In the genomic region with DNA sequence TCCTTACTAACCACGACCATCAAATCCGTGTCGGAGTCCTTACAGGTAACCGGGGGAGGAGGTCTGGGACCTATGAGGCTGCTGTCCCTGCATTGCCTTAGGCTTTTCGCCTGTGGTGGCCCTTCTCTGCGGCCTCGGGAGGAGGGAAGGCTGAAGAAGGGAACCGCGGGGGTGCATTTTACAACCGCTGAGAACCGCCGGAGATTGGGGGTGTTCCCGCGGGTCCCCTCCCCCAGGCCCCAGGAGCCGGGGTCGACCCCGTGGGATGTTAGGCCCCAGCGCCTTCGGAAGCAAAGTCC, we compare ENCODE assay signal across 8 cellular contexts. TPM values are rescaled to one million over a fixed set of nuclear protein-coding genes. Genes with fewer than 3 reads are reported as not detected.
DNase-seq lines count a peak whose midpoint lies in the region; ATAC-seq, FAIRE-seq and TF ChIP-seq lines count a peak whose summit lies in the region.

No MANE protein-coding gene starts in this region.

- peak overlapping the region; percentile 48 to 79 for H3K4me3 ChIP-seq in CD4-positive, alpha-beta memory T cell (ENCODE audit: low read length in 2 of 2)
- H3K4me3 ChIP-seq in IMR-90 (ENCODE audit: insufficient read depth, low read depth, low read length): peak overlapping the region; percentile 96
- peak overlapping the region; percentile 87 for H3K4me3 ChIP-seq in neural progenitor cell

- H3K4me2 ChIP-seq in IMR-90 (ENCODE audit: low read depth, low read length): peak overlapping the region; percentile 81
- peak overlapping the region; percentile 99 for H3K4me2 ChIP-seq in neural progenitor cell

- no peak for TF ChIP-seq RAD21 in IMR-90 (IDR thresholded peaks at IDR 0.05; ENCODE audit: low read length)

- in situ Hi-C loops in IMR-90 (cut with MboI; ENCODE audit: low sequenced_read_pairs): loop anchor here (25.0 kb wide), 1 partner anchor 779 kb away; no protein-coding TSS in a partner anchor

- intact Hi-C loops in CD4-positive, alpha-beta memory T cell (cut with micrococcal nuclease): loop anchor here (1.0 to 5.0 kb wide), 5 partner anchors 733 to 1406 kb away; a partner anchor contains a TSS
- intact Hi-C loops in IMR-90 (cut with micrococcal nuclease): loop anchor here (5.0 to 10.0 kb wide), 2 partner anchors 839 to 1344 kb away; no protein-coding TSS in a partner anchor
- intact Hi-C loops in dendritic cell treated with granulocyte-macrophage colony-stimulating factor and Interleukin-4, amounts not matched to agents 40 ng/mL and 50 ng/mL, for 4 days (cut with micrococcal nuclease): loop anchor here (5.0 kb wide), 1 partner anchor 734 kb away; a partner anchor contains a TSS

- no peaks in the 10 kb centered on the region for H3K9me1 ChIP-seq in IMR-90 (ENCODE audit: insufficient read depth, low read length)

- H3K79me1 ChIP-seq in IMR-90 (ENCODE audit: low read depth in 1 of 2, low read length in 2 of 2): peaks cover 0 to 8% of the 10 kb centered on the region in 2 experiments; a peak in 2 of 4 replicates

- H3K4me3 Mint-ChIP-seq in CD4-positive, alpha-beta memory T cell: peak overlapping the region; percentile 98 to 100 (median 99)
- peak overlapping the region; percentile 88 for H3K4me3 Mint-ChIP-seq in dendritic cell treated with granulocyte-macrophage colony-stimulating factor and Interleukin-4, amounts not matched to agents 40 ng/mL and 50 ng/mL, for 4 days
- H3K4me3 Mint-ChIP-seq in neural progenitor cell: peak overlapping the region; percentile 95

- H3K9me3 ChIP-seq in CD4-positive, alpha-beta memory T cell (ENCODE audit: control insufficient read depth in 1 of 2, low read length in 2 of 2): no peaks in the 10 kb centered on the region
- H3K9me3 ChIP-seq in IMR-90 (ENCODE audit: control insufficient read depth, insufficient read depth, low read length): no peaks in the 10 kb centered on the region
- no peaks in the 10 kb centered on the region for H3K9me3 ChIP-seq in neural progenitor cell (ENCODE audit: low read depth)

- peak overlapping the region; percentile 73 for H3K27ac ChIP-seq in CD4-positive, alpha-beta memory T cell (ENCODE audit: low read depth, low read length)
- H3K27ac ChIP-seq in IMR-90 (ENCODE audit: insufficient read depth, low read length): peak overlapping the region; percentile 31; the same call in 1 of the 2 replicates
- peak overlapping the region; percentile 80 for H3K27ac ChIP-seq in neural progenitor cell

- TF ChIP-seq POLR2A in IMR-90 (IDR thresholded peaks at IDR 0.05; ENCODE audit: low read depth, low read length): no peak

- H2AFZ ChIP-seq in IMR-90 (replicated peaks; ENCODE audit: low read length, poor library complexity) (peak overlapping the region; percentile 100), neural progenitor cell (replicated peaks) (peak overlapping the region; percentile 99)

- H3K23ac ChIP-seq in IMR-90 (ENCODE audit: low read depth, low read length): peak overlapping the region; percentile 88; the same call in 1 of the 2 replicates

- peaks cover 46% of the 10 kb centered on the region for H3K79me2 ChIP-seq in neural progenitor cell (ENCODE audit: low read depth)

- WGBS in IMR-90 (ENCODE audit: extremely low coverage in 2 of 2, insufficient read length in 1 of 2), 2 experiments: no CpG with 5 or more reads among the region's 19 CpGs

- no peaks in the 10 kb centered on the region; the same call in none of the 2 replicates for H4K20me1 ChIP-seq in IMR-90 (ENCODE audit: insufficient read depth, low read length)
- H4K20me1 ChIP-seq in neural progenitor cell (ENCODE audit: low read depth): peaks cover 43% of the 10 kb centered on the region

- H4K5ac ChIP-seq in IMR-90 (ENCODE audit: low read depth, low read length): no peak overlapping the region

- H3K27ac Mint-ChIP-seq in CD4-positive, alpha-beta memory T cell: peak overlapping the region; percentile 92 to 98 (median 95)
- peak overlapping the region; percentile 87 for H3K27ac Mint-ChIP-seq in dendritic cell treated with granulocyte-macrophage colony-stimulating factor and Interleukin-4, amounts not matched to agents 40 ng/mL and 50 ng/mL, for 4 days
- H3K27ac Mint-ChIP-seq in neural progenitor cell: peak overlapping the region; percentile 53

- no peak for DNase-seq in CD4-positive, alpha-beta memory T cell
- DNase-seq in IMR-90: no peak
- DNase-seq in neural progenitor cell (ENCODE audit: low spot score): no peak
- DNase-seq in D721Med (ENCODE audit: insufficient read length, low spot score): no peak
- no peak for DNase-seq in HPDE6-E6E7 (ENCODE audit: extremely low spot score)
- no peak for DNase-seq in GM20000 (ENCODE audit: low spot score)

- H2BK5ac ChIP-seq in IMR-90 (ENCODE audit: low read depth, low read length, poor library complexity, severe bottlenecking): no peak overlapping the region

- H3K36me3 Mint-ChIP-seq in CD4-positive, alpha-beta memory T cell: peaks cover 0 to 10% of the 10 kb centered on the region in 2 donors
- peaks cover 19% of the 10 kb centered on the region for H3K36me3 Mint-ChIP-seq in dendritic cell treated with granulocyte-macrophage colony-stimulating factor and Interleukin-4, amounts not matched to agents 40 ng/mL and 50 ng/mL, for 4 days (ENCODE audit: low read depth)
- no peaks in the 10 kb centered on the region for H3K36me3 Mint-ChIP-seq in neural progenitor cell

- no peak overlapping the region for H2BK20ac ChIP-seq in IMR-90 (ENCODE audit: low read depth, low read length)

- no peak overlapping the region for H2BK15ac ChIP-seq in IMR-90 (ENCODE audit: low read depth, low read length)

- no peak overlapping the region for H3K56ac ChIP-seq in IMR-90 (ENCODE audit: extremely low read depth, insufficient read depth, low read length)

- H2BK120ac ChIP-seq in IMR-90 (ENCODE audit: low read depth, low read length): no peak overlapping the region

- H3K27me3 ChIP-seq in CD4-positive, alpha-beta memory T cell (ENCODE audit: insufficient read depth, low read length): no peaks in the 10 kb centered on the region
- H3K27me3 ChIP-seq in IMR-90 (ENCODE audit: control insufficient read depth, insufficient read depth, low read length) (no peaks in the 10 kb centered on the region), neural progenitor cell (peaks cover 28% of the 10 kb centered on the region)

- POLR2A ChIA-PET in CD4-positive, alpha-beta memory T cell (lab: Charles Lee; ENCODE audit: partially characterized antibody): interaction anchor here (0.7 to 2.0 kb wide), 5 partner anchors 10 to 732 kb away, joined by 3 to 10 read pairs (median 4); no protein-coding TSS in a partner anchor
- POLR2A ChIA-PET in IMR-90 (lab: Charles Lee; ENCODE audit: unreplicated experiment): no interaction called here

- CTCF ChIA-PET in CD4-positive, alpha-beta memory T cell (lab: Charles Lee; ENCODE audit: partially characterized antibody): interaction anchor here (1.1 to 1.9 kb wide), 4 partner anchors 10 to 851 kb away, joined by 4 to 14 read pairs (median 5); a partner anchor contains a TSS
- CTCF ChIA-PET in IMR-90 (lab: Yijun Ruan, JAX): interaction anchor here (0.8 kb wide), 1 partner anchor 22 kb away, joined by 3 read pairs; a partner anchor contains a TSS

- no peaks in the 10 kb centered on the region for H3K36me3 ChIP-seq in CD4-positive, alpha-beta memory T cell (ENCODE audit: insufficient read depth, low read length)
- H3K36me3 ChIP-seq in IMR-90 (ENCODE audit: control insufficient read depth, insufficient read depth, low read length) (no peaks in the 10 kb centered on the region), neural progenitor cell (no peaks in the 10 kb centered on the region)

- no peak for FAIRE-seq in D721Med (lab: Jason Lieb, UNC)

- 0 out of 2 replicates have a peak overlapping the region, but pooled peaks have one; percentile 41 for H3K14ac ChIP-seq in IMR-90 (replicated peaks; ENCODE audit: low read depth, low read length)

- no peak overlapping the region for H3K18ac ChIP-seq in IMR-90 (ENCODE audit: low read depth, low read length)

- peaks cover 20 to 53% (median 35%) of the 10 kb centered on the region in 4 donors for H3K4me1 Mint-ChIP-seq in CD4-positive, alpha-beta memory T cell
- peaks cover 14% of the 10 kb centered on the region for H3K4me1 Mint-ChIP-seq in dendritic cell treated with granulocyte-macrophage colony-stimulating factor and Interleukin-4, amounts not matched to agents 40 ng/mL and 50 ng/mL, for 4 days (ENCODE audit: low read depth)
- H3K4me1 Mint-ChIP-seq in neural progenitor cell: peaks cover 15% of the 10 kb centered on the region

- dilution Hi-C loops in IMR-90 (cut with HindIII; ENCODE audit: low sequenced_read_pairs, unreplicated experiment): no loop called here

- ATAC-seq in IMR-90 (ENCODE audit: low read depth) (no peak), GM19395 (IDR thresholded peaks at IDR 0.05; ENCODE audit: unreplicated experiment) (no peak)

- H2AK5ac ChIP-seq in IMR-90 (ENCODE audit: low read depth, low read length): no peak overlapping the region

- no peaks in the 10 kb centered on the region for H3K27me3 Mint-ChIP-seq in CD4-positive, alpha-beta memory T cell
- H3K27me3 Mint-ChIP-seq in dendritic cell treated with granulocyte-macrophage colony-stimulating factor and Interleukin-4, amounts not matched to agents 40 ng/mL and 50 ng/mL, for 4 days: peaks cover 22% of the 10 kb centered on the region
- peaks cover 3% of the 10 kb centered on the region for H3K27me3 Mint-ChIP-seq in neural progenitor cell (ENCODE audit: insufficient read depth, low read depth)

- no peak overlapping the region for H4K91ac ChIP-seq in IMR-90 (ENCODE audit: insufficient read depth, low read depth, low read length)

- no TSS peak for BruUV-seq in IMR-90 (replicated peaks; lab: Mats Ljungman, UMichigan)

- H3K9ac ChIP-seq in IMR-90 (ENCODE audit: low read depth, low read length): peak overlapping the region; percentile 63
- peak overlapping the region; percentile 49 for H3K9ac ChIP-seq in neural progenitor cell

- TF ChIP-seq CTCF in IMR-90 (conservative IDR thresholded peaks at IDR 0.05; ENCODE audit: low read depth, low read length) (no peak), neural progenitor cell (IDR thresholded peaks at IDR 0.05) (no peak), D721Med (IDR thresholded peaks at IDR 0.05; ENCODE audit: insufficient read depth, missing control alignments) (no peak), GM20000 (IDR thresholded peaks at IDR 0.05; ENCODE audit: extremely low read depth, missing control alignments) (no peak)

- H3K4ac ChIP-seq in IMR-90 (ENCODE audit: low read depth, low read length): no peak overlapping the region; the same call in 1 of the 2 replicates

- peak overlapping the region in 1 of 2 experiments; percentile 24; a peak in 1 of 4 replicates for H4K8ac ChIP-seq in IMR-90 (ENCODE audit: low read depth in 2 of 2, low read length in 2 of 2)

- peaks cover 40% of the 10 kb centered on the region for H3K4me1 ChIP-seq in CD4-positive, alpha-beta memory T cell (ENCODE audit: insufficient read depth, low read length)
- no peaks in the 10 kb centered on the region for H3K4me1 ChIP-seq in IMR-90 (ENCODE audit: control insufficient read depth, insufficient read depth, low read length)
- peaks cover 14% of the 10 kb centered on the region for H3K4me1 ChIP-seq in neural progenitor cell

- peak overlapping the region; percentile 85 for H2AK9ac ChIP-seq in IMR-90 (replicated peaks; ENCODE audit: low read depth, low read length, poor library complexity)

- peaks cover 21% of the 10 kb centered on the region for H3F3A ChIP-seq in neural progenitor cell (ENCODE audit: low read depth)

- no peaks in the 10 kb centered on the region for H3K9me3 Mint-ChIP-seq in CD4-positive, alpha-beta memory T cell
- H3K9me3 Mint-ChIP-seq in dendritic cell treated with granulocyte-macrophage colony-stimulating factor and Interleukin-4, amounts not matched to agents 40 ng/mL and 50 ng/mL, for 4 days: no peaks in the 10 kb centered on the region
- no peaks in the 10 kb centered on the region for H3K9me3 Mint-ChIP-seq in neural progenitor cell

RNA-seq across cellular contexts. Expression of a gene that starts 0.5 kb away (rescaled TPM):
- 10 to 100 TPM; 15.5 to 18.8 TPM for total RNA-seq in CD4-positive, alpha-beta memory T cell
- 10 to 100 TPM in 1 of 2 donors, 1 to 10 TPM in 1; 9.0 to 14.4 TPM for polyA plus RNA-seq in CD4-positive, alpha-beta memory T cell
- total RNA-seq in IMR-90 (2012; rRNA removed): 7.2 and 8.1 TPM in 2 replicates
- 6.6 and 8.0 TPM in 2 replicates for polyA plus RNA-seq in IMR-90 (2012; rRNA removed)
- polyA plus RNA-seq in IMR-90 (2012; cell fraction: cytosol; rRNA removed): 2.9 and 3.9 TPM in 2 replicates
- polyA plus RNA-seq in IMR-90 (2012; cell fraction: nucleus; rRNA removed; ENCODE audit: low replicate concordance): 1.9 and 4.7 TPM in 2 replicates
- 14.0 and 42.9 TPM in 2 replicates for total RNA-seq in neural progenitor cell (ENCODE audit: low replicate concordance)

RNA-seq across cellular contexts. Expression of a gene that starts 22.3 kb away (rescaled TPM):
- not detected for total RNA-seq in CD4-positive, alpha-beta memory T cell
- not detected for polyA plus RNA-seq in CD4-positive, alpha-beta memory T cell
- total RNA-seq in IMR-90 (2012; rRNA removed): not detected in 2 replicates
- polyA plus RNA-seq in IMR-90 (2012; rRNA removed): not detected in 2 replicates
- polyA plus RNA-seq in IMR-90 (2012; cell fraction: cytosol; rRNA removed): not detected in 2 replicates
- polyA plus RNA-seq in IMR-90 (2012; cell fraction: nucleus; rRNA removed; ENCODE audit: low replicate concordance): not detected in 2 replicates
- total RNA-seq in neural progenitor cell (ENCODE audit: low replicate concordance): not detected in 2 replicates
